ENCODE assay signal across 1 cellular context in the genomic region with DNA sequence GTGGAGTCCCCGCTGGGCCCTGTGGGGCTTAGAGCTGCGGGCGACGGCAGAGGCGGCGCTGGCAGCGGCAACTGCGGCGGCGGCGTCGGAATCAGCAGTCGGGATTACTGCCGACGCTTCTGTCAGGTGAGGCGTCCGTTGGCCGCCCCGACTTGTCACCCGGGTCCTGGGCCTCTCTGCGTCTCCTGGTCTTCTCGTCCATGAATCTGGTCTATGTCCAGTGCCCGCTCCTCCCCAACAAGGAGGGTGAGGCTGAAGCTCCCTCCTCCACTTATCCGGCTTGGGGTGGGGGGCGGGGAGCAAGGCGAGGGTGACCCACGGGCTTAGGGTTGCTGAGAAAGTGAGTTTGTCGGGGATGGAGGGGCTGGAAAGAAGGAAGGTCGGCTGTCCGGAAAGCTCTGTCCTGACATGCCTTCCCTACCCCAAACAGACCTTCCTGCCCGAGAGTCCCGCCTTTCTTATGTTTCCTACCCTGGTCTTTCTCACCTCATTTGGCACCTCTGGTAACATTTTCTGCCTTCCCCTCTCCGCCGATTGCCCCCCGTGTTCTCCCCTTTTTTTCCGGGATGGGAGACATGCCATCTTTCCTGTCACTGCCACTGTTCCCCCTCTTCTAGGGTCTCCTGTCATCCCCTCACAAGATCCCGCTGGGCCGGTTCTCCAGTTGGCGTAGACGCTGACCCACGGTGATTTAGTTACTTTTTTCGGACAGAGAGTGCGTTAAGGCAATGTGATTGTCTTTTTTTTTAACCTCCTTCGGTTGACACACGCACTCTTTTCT.
TF ChIP-seq lines count a peak whose summit lies in the region.

No MANE protein-coding gene starts in this region.

TF ChIP-seq in HepG2, 621 proteins besides CTCF, POLR2A, EP300 and RAD21 (continued from another document and continues in another):
- TF ChIP-seq, protein P1, sequence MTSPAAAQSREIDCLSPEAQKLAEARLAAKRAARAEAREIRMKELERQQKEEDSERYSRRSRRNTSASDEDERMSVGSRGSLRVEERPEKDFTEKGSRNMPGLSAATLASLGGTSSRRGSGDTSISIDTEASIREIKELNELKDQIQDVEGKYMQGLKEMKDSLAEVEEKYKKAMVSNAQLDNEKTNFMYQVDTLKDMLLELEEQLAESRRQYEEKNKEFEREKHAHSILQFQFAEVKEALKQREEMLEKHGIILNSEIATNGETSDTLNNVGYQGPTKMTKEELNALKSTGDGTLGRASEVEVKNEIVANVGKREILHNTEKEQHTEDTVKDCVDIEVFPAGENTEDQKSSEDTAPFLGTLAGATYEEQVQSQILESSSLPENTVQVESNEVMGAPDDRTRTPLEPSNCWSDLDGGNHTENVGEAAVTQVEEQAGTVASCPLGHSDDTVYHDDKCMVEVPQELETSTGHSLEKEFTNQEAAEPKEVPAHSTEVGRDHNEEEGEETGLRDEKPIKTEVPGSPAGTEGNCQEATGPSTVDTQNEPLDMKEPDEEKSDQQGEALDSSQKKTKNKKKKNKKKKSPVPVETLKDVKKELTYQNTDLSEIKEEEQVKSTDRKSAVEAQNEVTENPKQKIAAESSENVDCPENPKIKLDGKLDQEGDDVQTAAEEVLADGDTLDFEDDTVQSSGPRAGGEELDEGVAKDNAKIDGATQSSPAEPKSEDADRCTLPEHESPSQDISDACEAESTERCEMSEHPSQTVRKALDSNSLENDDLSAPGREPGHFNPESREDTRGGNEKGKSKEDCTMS (CRISPR knock-in tag; conservative IDR thresholded peaks at IDR 0.05) = no peak
- TF ChIP-seq IKZF1 (IDR thresholded peaks at IDR 0.05) = no peak
- TF ChIP-seq, protein P2, sequence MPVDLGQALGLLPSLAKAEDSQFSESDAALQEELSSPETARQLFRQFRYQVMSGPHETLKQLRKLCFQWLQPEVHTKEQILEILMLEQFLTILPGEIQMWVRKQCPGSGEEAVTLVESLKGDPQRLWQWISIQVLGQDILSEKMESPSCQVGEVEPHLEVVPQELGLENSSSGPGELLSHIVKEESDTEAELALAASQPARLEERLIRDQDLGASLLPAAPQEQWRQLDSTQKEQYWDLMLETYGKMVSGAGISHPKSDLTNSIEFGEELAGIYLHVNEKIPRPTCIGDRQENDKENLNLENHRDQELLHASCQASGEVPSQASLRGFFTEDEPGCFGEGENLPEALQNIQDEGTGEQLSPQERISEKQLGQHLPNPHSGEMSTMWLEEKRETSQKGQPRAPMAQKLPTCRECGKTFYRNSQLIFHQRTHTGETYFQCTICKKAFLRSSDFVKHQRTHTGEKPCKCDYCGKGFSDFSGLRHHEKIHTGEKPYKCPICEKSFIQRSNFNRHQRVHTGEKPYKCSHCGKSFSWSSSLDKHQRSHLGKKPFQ (CRISPR knock-in tag; IDR thresholded peaks at IDR 0.05; ENCODE audit: insufficient replicate concordance) = no peak
- TF ChIP-seq, protein P3, sequence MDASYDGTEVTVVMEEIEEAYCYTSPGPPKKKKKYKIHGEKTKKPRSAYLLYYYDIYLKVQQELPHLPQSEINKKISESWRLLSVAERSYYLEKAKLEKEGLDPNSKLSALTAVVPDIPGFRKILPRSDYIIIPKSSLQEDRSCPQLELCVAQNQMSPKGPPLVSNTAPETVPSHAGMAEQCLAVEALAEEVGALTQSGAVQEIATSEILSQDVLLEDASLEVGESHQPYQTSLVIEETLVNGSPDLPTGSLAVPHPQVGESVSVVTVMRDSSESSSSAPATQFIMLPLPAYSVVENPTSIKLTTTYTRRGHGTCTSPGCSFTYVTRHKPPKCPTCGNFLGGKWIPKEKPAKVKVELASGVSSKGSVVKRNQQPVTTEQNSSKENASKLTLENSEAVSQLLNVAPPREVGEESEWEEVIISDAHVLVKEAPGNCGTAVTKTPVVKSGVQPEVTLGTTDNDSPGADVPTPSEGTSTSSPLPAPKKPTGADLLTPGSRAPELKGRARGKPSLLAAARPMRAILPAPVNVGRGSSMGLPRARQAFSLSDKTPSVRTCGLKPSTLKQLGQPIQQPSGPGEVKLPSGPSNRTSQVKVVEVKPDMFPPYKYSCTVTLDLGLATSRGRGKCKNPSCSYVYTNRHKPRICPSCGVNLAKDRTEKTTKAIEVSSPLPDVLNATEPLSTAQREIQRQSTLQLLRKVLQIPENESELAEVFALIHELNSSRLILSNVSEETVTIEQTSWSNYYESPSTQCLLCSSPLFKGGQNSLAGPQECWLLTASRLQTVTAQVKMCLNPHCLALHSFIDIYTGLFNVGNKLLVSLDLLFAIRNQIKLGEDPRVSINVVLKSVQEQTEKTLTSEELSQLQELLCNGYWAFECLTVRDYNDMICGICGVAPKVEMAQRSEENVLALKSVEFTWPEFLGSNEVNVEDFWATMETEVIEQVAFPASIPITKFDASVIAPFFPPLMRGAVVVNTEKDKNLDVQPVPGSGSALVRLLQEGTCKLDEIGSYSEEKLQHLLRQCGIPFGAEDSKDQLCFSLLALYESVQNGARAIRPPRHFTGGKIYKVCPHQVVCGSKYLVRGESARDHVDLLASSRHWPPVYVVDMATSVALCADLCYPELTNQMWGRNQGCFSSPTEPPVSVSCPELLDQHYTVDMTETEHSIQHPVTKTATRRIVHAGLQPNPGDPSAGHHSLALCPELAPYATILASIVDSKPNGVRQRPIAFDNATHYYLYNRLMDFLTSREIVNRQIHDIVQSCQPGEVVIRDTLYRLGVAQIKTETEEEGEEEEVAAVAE (CRISPR knock-in tag; IDR thresholded peaks at IDR 0.05; ENCODE audit: borderline replicate concordance) = no peak
- TF ChIP-seq ZNF224 (CRISPR knock-in tag; IDR thresholded peaks at IDR 0.05) = no peak
- 0 out of 2 replicates have a peak, but pooled peaks have one; percentile 3 for TF ChIP-seq ZFP90 (CRISPR knock-in tag; IDR thresholded peaks at IDR 0.05; ENCODE audit: borderline replicate concordance)
- TF ChIP-seq, protein P4, sequence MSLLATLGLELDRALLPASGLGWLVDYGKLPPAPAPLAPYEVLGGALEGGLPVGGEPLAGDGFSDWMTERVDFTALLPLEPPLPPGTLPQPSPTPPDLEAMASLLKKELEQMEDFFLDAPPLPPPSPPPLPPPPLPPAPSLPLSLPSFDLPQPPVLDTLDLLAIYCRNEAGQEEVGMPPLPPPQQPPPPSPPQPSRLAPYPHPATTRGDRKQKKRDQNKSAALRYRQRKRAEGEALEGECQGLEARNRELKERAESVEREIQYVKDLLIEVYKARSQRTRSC (CRISPR knock-in tag; IDR thresholded peaks at IDR 0.05; ENCODE audit: low read depth) = no peak
- TF ChIP-seq ZNF652 (CRISPR knock-in tag; IDR thresholded peaks at IDR 0.05; ENCODE audit: borderline replicate concordance, low read depth) = no peak
- TF ChIP-seq SP140L (CRISPR knock-in tag; IDR thresholded peaks at IDR 0.05; ENCODE audit: borderline replicate concordance) = no peak
- TF ChIP-seq, protein P5, sequence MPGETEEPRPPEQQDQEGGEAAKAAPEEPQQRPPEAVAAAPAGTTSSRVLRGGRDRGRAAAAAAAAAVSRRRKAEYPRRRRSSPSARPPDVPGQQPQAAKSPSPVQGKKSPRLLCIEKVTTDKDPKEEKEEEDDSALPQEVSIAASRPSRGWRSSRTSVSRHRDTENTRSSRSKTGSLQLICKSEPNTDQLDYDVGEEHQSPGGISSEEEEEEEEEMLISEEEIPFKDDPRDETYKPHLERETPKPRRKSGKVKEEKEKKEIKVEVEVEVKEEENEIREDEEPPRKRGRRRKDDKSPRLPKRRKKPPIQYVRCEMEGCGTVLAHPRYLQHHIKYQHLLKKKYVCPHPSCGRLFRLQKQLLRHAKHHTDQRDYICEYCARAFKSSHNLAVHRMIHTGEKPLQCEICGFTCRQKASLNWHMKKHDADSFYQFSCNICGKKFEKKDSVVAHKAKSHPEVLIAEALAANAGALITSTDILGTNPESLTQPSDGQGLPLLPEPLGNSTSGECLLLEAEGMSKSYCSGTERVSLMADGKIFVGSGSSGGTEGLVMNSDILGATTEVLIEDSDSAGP (CRISPR knock-in tag; IDR thresholded peaks at IDR 0.05; ENCODE audit: borderline replicate concordance) = peak; percentile 54; the same call in 1 of the 2 replicates
- no peak for TF ChIP-seq JUNB (CRISPR knock-in tag; IDR thresholded peaks at IDR 0.05; ENCODE audit: borderline replicate concordance)
- TF ChIP-seq MAF1 (CRISPR knock-in tag; IDR thresholded peaks at IDR 0.05; ENCODE audit: borderline replicate concordance) = no peak
- TF ChIP-seq HNF4A (CRISPR knock-in tag; IDR thresholded peaks at IDR 0.05) = no peak
- no peak for TF ChIP-seq ETV5 (CRISPR knock-in tag; IDR thresholded peaks at IDR 0.05; ENCODE audit: borderline replicate concordance)
- TF ChIP-seq, protein P6, sequence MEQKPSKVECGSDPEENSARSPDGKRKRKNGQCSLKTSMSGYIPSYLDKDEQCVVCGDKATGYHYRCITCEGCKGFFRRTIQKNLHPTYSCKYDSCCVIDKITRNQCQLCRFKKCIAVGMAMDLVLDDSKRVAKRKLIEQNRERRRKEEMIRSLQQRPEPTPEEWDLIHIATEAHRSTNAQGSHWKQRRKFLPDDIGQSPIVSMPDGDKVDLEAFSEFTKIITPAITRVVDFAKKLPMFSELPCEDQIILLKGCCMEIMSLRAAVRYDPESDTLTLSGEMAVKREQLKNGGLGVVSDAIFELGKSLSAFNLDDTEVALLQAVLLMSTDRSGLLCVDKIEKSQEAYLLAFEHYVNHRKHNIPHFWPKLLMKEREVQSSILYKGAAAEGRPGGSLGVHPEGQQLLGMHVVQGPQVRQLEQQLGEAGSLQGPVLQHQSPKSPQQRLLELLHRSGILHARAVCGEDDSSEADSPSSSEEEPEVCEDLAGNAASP (CRISPR knock-in tag; IDR thresholded peaks at IDR 0.05; ENCODE audit: borderline replicate concordance) = no peak
- TF ChIP-seq, protein P7, sequence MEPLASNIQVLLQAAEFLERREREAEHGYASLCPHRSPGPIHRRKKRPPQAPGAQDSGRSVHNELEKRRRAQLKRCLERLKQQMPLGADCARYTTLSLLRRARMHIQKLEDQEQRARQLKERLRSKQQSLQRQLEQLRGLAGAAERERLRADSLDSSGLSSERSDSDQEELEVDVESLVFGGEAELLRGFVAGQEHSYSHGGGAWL (CRISPR knock-in tag; IDR thresholded peaks at IDR 0.05) = 0 out of 2 replicates have a peak, but pooled peaks have one; percentile 18
- TF ChIP-seq ZNF781 (CRISPR knock-in tag; IDR thresholded peaks at IDR 0.05; ENCODE audit: borderline replicate concordance, not compliant biosample characterization) = peak; percentile 42
- no peak for TF ChIP-seq JDP2 (CRISPR knock-in tag; IDR thresholded peaks at IDR 0.05; ENCODE audit: borderline replicate concordance)
- TF ChIP-seq ZFP36L1 (CRISPR knock-in tag; IDR thresholded peaks at IDR 0.05) = no peak
- TF ChIP-seq ZNF749 (CRISPR knock-in tag; IDR thresholded peaks at IDR 0.05; ENCODE audit: borderline replicate concordance) = peak; percentile 3; the same call in 1 of the 2 replicates
- TF ChIP-seq HOXA9 (CRISPR knock-in tag; IDR thresholded peaks at IDR 0.05; ENCODE audit: borderline replicate concordance) = no peak
- TF ChIP-seq MED1 (CRISPR knock-in tag; IDR thresholded peaks at IDR 0.05) = no peak; the same call in 1 of the 2 replicates
- TF ChIP-seq ZNF589 (CRISPR knock-in tag; conservative IDR thresholded peaks at IDR 0.05) = no peak
- no peak for TF ChIP-seq ZFP82 (CRISPR knock-in tag; IDR thresholded peaks at IDR 0.05; ENCODE audit: borderline replicate concordance)
- no peak for TF ChIP-seq POGZ (CRISPR knock-in tag; IDR thresholded peaks at IDR 0.05)
- no peak for TF ChIP-seq HMG20A (CRISPR knock-in tag; IDR thresholded peaks at IDR 0.05; ENCODE audit: borderline replicate concordance)
- TF ChIP-seq TMF1 (CRISPR knock-in tag; IDR thresholded peaks at IDR 0.05; ENCODE audit: low read depth) = no peak
- TF ChIP-seq KLF9 (CRISPR knock-in tag; IDR thresholded peaks at IDR 0.05; ENCODE audit: low read depth) = no peak
- TF ChIP-seq HNRNPLL (IDR thresholded peaks at IDR 0.05; ENCODE audit: low read depth, low read length, poor library complexity, severe bottlenecking) = peak; percentile 88
- no peak for TF ChIP-seq ZNF878 (CRISPR knock-in tag; IDR thresholded peaks at IDR 0.05)
- TF ChIP-seq, protein P8, sequence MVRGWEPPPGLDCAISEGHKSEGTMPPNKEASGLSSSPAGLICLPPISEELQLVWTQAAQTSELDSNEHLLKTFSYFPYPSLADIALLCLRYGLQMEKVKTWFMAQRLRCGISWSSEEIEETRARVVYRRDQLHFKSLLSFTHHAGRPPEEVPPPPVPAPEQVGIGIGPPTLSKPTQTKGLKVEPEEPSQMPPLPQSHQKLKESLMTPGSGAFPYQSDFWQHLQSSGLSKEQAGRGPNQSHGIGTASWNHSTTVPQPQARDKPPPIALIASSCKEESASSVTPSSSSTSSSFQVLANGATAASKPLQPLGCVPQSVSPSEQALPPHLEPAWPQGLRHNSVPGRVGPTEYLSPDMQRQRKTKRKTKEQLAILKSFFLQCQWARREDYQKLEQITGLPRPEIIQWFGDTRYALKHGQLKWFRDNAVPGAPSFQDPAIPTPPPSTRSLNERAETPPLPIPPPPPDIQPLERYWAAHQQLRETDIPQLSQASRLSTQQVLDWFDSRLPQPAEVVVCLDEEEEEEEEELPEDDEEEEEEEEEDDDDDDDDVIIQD (CRISPR knock-in tag; IDR thresholded peaks at IDR 0.05; ENCODE audit: low read depth) = 0 out of 2 replicates have a peak, but pooled peaks have one; percentile 0
- no peak for TF ChIP-seq HIVEP1 (CRISPR knock-in tag; IDR thresholded peaks at IDR 0.05)
- TF ChIP-seq, protein P9, sequence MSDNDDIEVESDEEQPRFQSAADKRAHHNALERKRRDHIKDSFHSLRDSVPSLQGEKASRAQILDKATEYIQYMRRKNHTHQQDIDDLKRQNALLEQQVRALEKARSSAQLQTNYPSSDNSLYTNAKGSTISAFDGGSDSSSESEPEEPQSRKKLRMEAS (IDR thresholded peaks at IDR 0.05) = 0 out of 2 replicates have a peak, but pooled peaks have one; percentile 13
- TF ChIP-seq BRD4 (CRISPR knock-in tag; IDR thresholded peaks at IDR 0.05) = no peak
- no peak for TF ChIP-seq ZNF256 (CRISPR knock-in tag; conservative IDR thresholded peaks at IDR 0.05)
- TF ChIP-seq ZSCAN30 (CRISPR knock-in tag; IDR thresholded peaks at IDR 0.05) = 0 out of 2 replicates have a peak, but pooled peaks have one; percentile 15
- no peak for TF ChIP-seq ZNF468 (CRISPR knock-in tag; IDR thresholded peaks at IDR 0.05)
- TF ChIP-seq, protein P10, sequence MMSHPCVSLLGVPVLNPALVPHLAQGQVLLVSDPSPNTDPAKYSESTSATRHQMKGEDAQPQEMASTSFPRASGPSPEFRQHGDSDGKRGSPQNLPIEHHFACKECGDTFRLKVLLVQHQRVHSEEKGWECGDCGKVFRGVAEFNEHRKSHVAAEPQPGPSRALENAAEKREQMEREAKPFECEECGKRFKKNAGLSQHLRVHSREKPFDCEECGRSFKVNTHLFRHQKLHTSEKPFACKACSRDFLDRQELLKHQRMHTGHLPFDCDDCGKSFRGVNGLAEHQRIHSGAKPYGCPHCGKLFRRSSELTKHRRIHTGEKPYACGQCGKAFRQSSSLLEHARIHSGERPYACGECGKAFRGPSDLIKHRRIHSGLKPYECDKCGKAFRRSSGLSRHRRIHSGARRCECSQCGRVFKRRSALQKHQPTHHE (CRISPR knock-in tag; IDR thresholded peaks at IDR 0.05; ENCODE audit: borderline replicate concordance) = no peak
- TF ChIP-seq SIN3A (IDR thresholded peaks at IDR 0.05; ENCODE audit: borderline replicate concordance, low read depth, low read length) = 0 out of 2 replicates have a peak, but pooled peaks have one; percentile 47
- TF ChIP-seq NFKBIZ (CRISPR knock-in tag; IDR thresholded peaks at IDR 0.05) = no peak
- no peak for TF ChIP-seq KLF16 (CRISPR knock-in tag; IDR thresholded peaks at IDR 0.05)
- no peak for TF ChIP-seq XRCC5 (optimal IDR thresholded peaks at IDR 0.05; ENCODE audit: low read length)
- TF ChIP-seq ATF7 (IDR thresholded peaks at IDR 0.05) = no peak
- no peak for TF ChIP-seq ATF7 (CRISPR knock-in tag; IDR thresholded peaks at IDR 0.05)
- no peak for TF ChIP-seq CAMTA2 (CRISPR knock-in tag; IDR thresholded peaks at IDR 0.05; ENCODE audit: borderline replicate concordance)
- 0 out of 2 replicates have a peak, but pooled peaks have one; percentile 13 for TF ChIP-seq KMT2A (CRISPR knock-in tag; IDR thresholded peaks at IDR 0.05)
